Comparison of ENCODE assay signal across 18 cellular contexts in the genomic region with DNA sequence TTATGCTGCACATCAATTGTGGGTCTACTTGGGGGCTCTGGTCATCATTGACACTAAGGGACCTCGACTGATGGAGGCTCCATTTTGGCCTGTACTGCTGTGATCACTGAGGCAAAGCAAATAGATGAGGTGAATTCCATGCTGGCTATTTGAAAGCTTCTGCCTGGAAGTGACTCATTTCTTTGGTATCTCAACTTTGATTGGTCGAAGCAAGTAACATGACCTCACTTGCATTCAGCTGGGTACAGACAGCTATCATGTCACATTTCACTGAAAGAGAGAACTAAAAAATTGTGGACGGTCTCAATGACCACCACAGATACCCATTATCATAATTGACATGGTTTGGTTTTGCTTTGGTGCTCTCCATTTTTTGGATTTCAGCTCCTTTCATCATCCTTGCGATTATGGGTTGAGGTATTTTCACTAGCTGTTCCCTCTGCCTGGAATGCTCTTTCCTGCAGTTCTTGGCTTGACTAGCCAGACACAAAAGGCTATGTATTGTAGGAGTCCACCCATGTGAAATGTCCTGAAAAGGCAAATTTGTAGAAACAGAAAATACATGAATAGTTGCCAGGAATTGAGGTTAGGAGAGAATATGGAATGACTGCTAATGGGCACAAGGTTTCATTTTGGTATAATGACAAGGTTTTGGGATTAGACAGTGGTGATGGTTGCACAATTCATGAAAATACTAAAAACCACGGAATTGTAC.
DNase-seq lines count a peak whose midpoint lies in the region; ATAC-seq and TF ChIP-seq lines count a peak whose summit lies in the region.
"Had no signal": no experiment of that assay in that cellular context is flagged by ENCODE, and none has a peak within 500 bp of the region (broad histone marks: within the 10 kb centered on the region; RNA-seq: fewer than 3 reads in every experiment).

No MANE protein-coding gene starts in this region.

- no peak for ATAC-seq in GM19397 (IDR thresholded peaks at IDR 0.05; ENCODE audit: unreplicated experiment)
- ATAC-seq in naive thymus-derived CD8-positive, alpha-beta T cell = no peak
- ATAC-seq: activated CD8-positive, alpha-beta T cell treated with anti-CD3 and anti-CD28 coated beads for 36 hours; activated T-cell treated with anti-CD3 and anti-CD28 coated beads, Interleukin-2, amount 50 U/mL, for 4 hours had no signal

- DNase-seq in Caki2 (ENCODE audit: low read depth) (peak; percentile 59), OCI-M1 (lab: John Stamatoyannopoulos, UW) (peak; percentile 41), dermis blood vessel endothelial cell (peak; percentile 4), kidney tubule cell (ENCODE audit: low spot score) (peak; percentile 84), GM20000 (ENCODE audit: low spot score) (no peak), HUDEP-2 (lab: John Stamatoyannopoulos, UW; ENCODE audit: unreplicated experiment in 76 of 76) (no peak)
- DNase-seq in naive thymus-derived CD8-positive, alpha-beta T cell = no peak
- DNase-seq: activated CD8-positive, alpha-beta T cell treated with anti-CD3 and anti-CD28 coated beads for 36 hours; activated T-cell treated with anti-CD3 and anti-CD28 coated beads, Interleukin-2, amount 50 U/mL, for 4 hours; AML-193; effector memory CD4-positive, alpha-beta T cell; hypothalamus; naive B cell; NCI-H1417; stimulated activated CD4-positive, alpha-beta T cell treated with anti-CD3 and anti-CD28 coated beads, Interleukin-4, amount 100 ng/mL, for 1 hour; testis had no signal

- no peak overlapping the region for H3K4me3 Mint-ChIP-seq in naive thymus-derived CD8-positive, alpha-beta T cell
- H3K4me3 Mint-ChIP-seq: activated CD8-positive, alpha-beta T cell treated with anti-CD3 and anti-CD28 coated beads for 36 hours; activated naive CD8-positive, alpha-beta T cell; activated T-cell treated with anti-CD3 and anti-CD28 coated beads, Interleukin-2, amount 50 U/mL, for 4 hours; naive B cell had no signal

- no peaks in the 10 kb centered on the region for H3K4me1 Mint-ChIP-seq in naive thymus-derived CD8-positive, alpha-beta T cell
- H3K4me1 Mint-ChIP-seq: naive B cell had no signal

- peaks cover 0 to 3% (median 0%) of the 10 kb centered on the region in 9 donors for H3K9me3 Mint-ChIP-seq in naive thymus-derived CD8-positive, alpha-beta T cell
- H3K9me3 Mint-ChIP-seq: activated CD8-positive, alpha-beta T cell treated with anti-CD3 and anti-CD28 coated beads for 36 hours; activated T-cell treated with anti-CD3 and anti-CD28 coated beads, Interleukin-2, amount 50 U/mL, for 4 hours had no signal

- no peak overlapping the region for H3K27ac Mint-ChIP-seq in naive thymus-derived CD8-positive, alpha-beta T cell
- H3K27ac Mint-ChIP-seq: activated CD8-positive, alpha-beta T cell treated with anti-CD3 and anti-CD28 coated beads for 36 hours; activated naive CD8-positive, alpha-beta T cell; naive B cell had no signal

- POLR2A ChIA-PET in naive thymus-derived CD8-positive, alpha-beta T cell (lab: Charles Lee) = no interaction called here

- no peak for TF ChIP-seq CTCF in GM20000 (IDR thresholded peaks at IDR 0.05; ENCODE audit: extremely low read depth, missing control alignments)

- H3K36me3 Mint-ChIP-seq in naive thymus-derived CD8-positive, alpha-beta T cell = no peaks in the 10 kb centered on the region
- H3K36me3 Mint-ChIP-seq: activated naive CD8-positive, alpha-beta T cell; naive B cell had no signal

- in situ Hi-C loops in Caki2 (cut with HindIII; ENCODE audit: low pct_unique_long_range_greater_than_20kb, low sequenced_read_pairs) = no loop called here

- peaks cover 3 to 9% (median 6%) of the 10 kb centered on the region in 5 donors for H3K27me3 Mint-ChIP-seq in naive thymus-derived CD8-positive, alpha-beta T cell
- H3K27me3 Mint-ChIP-seq: naive B cell had no signal

Comparison
In these comparisons a context has a peak if more than half of its experiments do, and no peak if none do; other contexts are left out.
1. DNase-seq: peak in Caki2 (single experiment), OCI-M1 (single experiment), dermis blood vessel endothelial cell (single experiment) and kidney tubule cell (single experiment); none in GM20000 (single experiment), HUDEP-2 (0 of 76) and naive thymus-derived CD8-positive, alpha-beta T cell (0 of 10).